18 cellular contexts compared by ENCODE assay signal in genomic region chr13:110924639-110924934, GRCh38. TPM values are rescaled to one million over a fixed set of nuclear protein-coding genes. Genes with fewer than 3 reads are reported as not detected.
DNase-seq lines count a peak whose midpoint lies in the region; ATAC-seq, FAIRE-seq and TF ChIP-seq lines count a peak whose summit lies in the region.
"Had no signal": no experiment of that assay in that cellular context is flagged by ENCODE, and none has a peak within 500 bp of the region (broad histone marks: within the 10 kb centered on the region; RNA-seq: fewer than 3 reads in every experiment).

No MANE protein-coding gene starts in this region.

- H4K8ac ChIP-seq in H1 (ENCODE audit: extremely low read depth, insufficient read depth, low read length) = no peak overlapping the region

- CTCF ChIA-PET in MCF 10A (lab: Yijun Ruan, JAX) = interaction anchor here (0.5 kb wide), 1 partner anchor 102 kb away, joined by 3 read pairs; no protein-coding TSS in a partner anchor
- CTCF ChIA-PET in mammary epithelial cell (lab: Charles Lee; ENCODE audit: low non-redundant PET) = interaction anchor here (0.7 kb wide), 1 partner anchor 42 kb away, joined by 3 read pairs; no protein-coding TSS in a partner anchor
- CTCF ChIA-PET in H1 (lab: Charles Lee; ENCODE audit: partially characterized antibody) = interaction anchor here (0.6 to 3.5 kb wide), 26 partner anchors 9 to 331 kb away, joined by 3 to 14 read pairs (median 4); partner anchors contain the start of genes ANKRD10 and NAXD

- no peaks in the 10 kb centered on the region for H3K23me2 ChIP-seq in H1 (ENCODE audit: low read depth, low read length)

- no peak overlapping the region for H2AFZ ChIP-seq in mammary epithelial cell (ENCODE audit: low read depth, low read length)
- H2AFZ ChIP-seq in H1 (ENCODE audit: low read length) = 0 out of 2 replicates have a peak overlapping the region, but pooled peaks have one; percentile 15
- H2AFZ ChIP-seq: GM23248 had no signal

- no peaks in the 10 kb centered on the region for H3K9me3 ChIP-seq in mammary epithelial cell (replicated peaks; ENCODE audit: insufficient read depth, low read length)
- peaks cover 0 to 4% of the 10 kb centered on the region in 2 experiments; a peak in 1 of 4 replicates for H3K9me3 ChIP-seq in H1 (ENCODE audit: insufficient read depth in 2 of 2, low read depth in 1 of 2, low read length in 1 of 2)
- no peaks in the 10 kb centered on the region for H3K9me3 ChIP-seq in skeletal muscle tissue (ENCODE audit: control insufficient read depth in 3 of 3, low read length in 3 of 3)
- H3K9me3 ChIP-seq: MG63, Peyer's patch had no signal

- no peak overlapping the region for H2BK120ac ChIP-seq in H1 (replicated peaks; ENCODE audit: low read depth, low read length)

- no peak overlapping the region for H2BK12ac ChIP-seq in H1 (ENCODE audit: low read depth, low read length)

- no peak overlapping the region for H3K23ac ChIP-seq in H1 (ENCODE audit: insufficient read length)

- intact Hi-C loops in MCF 10A (cut with micrococcal nuclease) = no loop called here
- intact Hi-C loops in mammary epithelial cell (cut with micrococcal nuclease) = no loop called here

- H4K20me1 ChIP-seq in mammary epithelial cell (ENCODE audit: insufficient read depth, low read length) (no peaks in the 10 kb centered on the region), H1 (replicated peaks in 1 of 2; ENCODE audit: control insufficient read depth in 1 of 2, insufficient read depth in 2 of 2, low read length in 2 of 2) (no peaks in the 10 kb centered on the region)
- H4K20me1 ChIP-seq: BLaER1 had no signal

- no peak overlapping the region for H3K4me2 ChIP-seq in mammary epithelial cell (ENCODE audit: insufficient read depth, low read depth, low read length)
- no peak overlapping the region for H3K4me2 ChIP-seq in H1 (ENCODE audit: insufficient read depth in 1 of 2, low read depth in 2 of 2, low read length in 2 of 2)
- H3K4me2 ChIP-seq: BLaER1 had no signal

- peak overlapping the region; percentile 17 for H3K27ac Mint-ChIP-seq in MCF 10A (ENCODE audit: low read depth, unreplicated experiment)
- peak overlapping the region; percentile 66 for H3K27ac Mint-ChIP-seq in nephron progenitor cell
- H3K27ac Mint-ChIP-seq in type B pancreatic cell = no peak overlapping the region
- H3K27ac Mint-ChIP-seq: CD4-positive, alpha-beta T cell had no signal

- no peak overlapping the region for H2BK5ac ChIP-seq in H1 (ENCODE audit: low read depth, low read length)

- no peak overlapping the region for H3K18ac ChIP-seq in H1 (ENCODE audit: extremely low read depth, low read length)

- dilution Hi-C loops in mammary epithelial cell (cut with HindIII; ENCODE audit: low sequenced_read_pairs) = no loop called here

- in situ Hi-C loops in mammary epithelial cell (cut with MboI; ENCODE audit: low sequenced_read_pairs in 2 of 2) = loop anchor here in 1 of 2 donors (25.0 kb wide), 1 partner anchor 288 kb away; no protein-coding TSS in a partner anchor

- H3K9me3 Mint-ChIP-seq in MCF 10A (ENCODE audit: unreplicated experiment) = no peaks in the 10 kb centered on the region
- peaks cover under 1% of the 10 kb centered on the region for H3K9me3 Mint-ChIP-seq in nephron progenitor cell
- no peaks in the 10 kb centered on the region for H3K9me3 Mint-ChIP-seq in type B pancreatic cell
- H3K9me3 Mint-ChIP-seq: CD4-positive, alpha-beta T cell had no signal

- DNase-seq in MCF 10A (ENCODE audit: unreplicated experiment) (no peak), mammary epithelial cell (no peak), H1 (ENCODE audit: low read depth in 1 of 2, low spot score in 2 of 2) (peak in 1 of 2 experiments; percentile 33), nephron progenitor cell (no peak), type B pancreatic cell (ENCODE audit: extremely low spot score, unreplicated experiment) (no peak)
- no peak for DNase-seq in effector CD8-positive, alpha-beta T cell (lab: John Stamatoyannopoulos, UW)
- DNase-seq: ACHN; CD4-positive, alpha-beta T cell; DMS153; GM23248; MG63; NCI-H1694 treated with DMSO at 0.1 percent for 48 hours; NCI-H446; Peyer's patch had no signal

- H4K91ac ChIP-seq in H1 (replicated peaks; ENCODE audit: insufficient read length, low read length) = no peak overlapping the region

- TF ChIP-seq CTCF in MCF 10A (IDR thresholded peaks at IDR 0.05; ENCODE audit: unreplicated experiment) (no peak), mammary epithelial cell (conservative IDR thresholded peaks at IDR 0.05 in 1 of 2, IDR thresholded peaks at IDR 0.05 in 1 of 2; ENCODE audit: extremely low read depth in 1 of 2, insufficient read depth in 1 of 2, low read depth in 1 of 2, low read length in 2 of 2) (no peak), H1 (IDR thresholded peaks at IDR 0.05; ENCODE audit: control extremely low read depth in 1 of 3, insufficient read depth in 1 of 3, low read depth in 1 of 3, low read length in 3 of 3) (no peak), nephron progenitor cell (IDR thresholded peaks at IDR 0.05) (no peak), type B pancreatic cell (conservative IDR thresholded peaks at IDR 0.05) (no peak)

- no peak for FAIRE-seq in H1 (lab: Jason Lieb, UNC)

- H3K4me3 Mint-ChIP-seq in MCF 10A (ENCODE audit: unreplicated experiment) (no peak overlapping the region), nephron progenitor cell (no peak overlapping the region), type B pancreatic cell (no peak overlapping the region)
- H3K4me3 Mint-ChIP-seq: CD4-positive, alpha-beta T cell had no signal

- WGBS in mammary epithelial cell (ENCODE audit: low coverage, missing lambda C conversion rate) = 71% methylated on average over 4 of the region's 4 CpGs
- 89% methylated on average over 4 of the region's 4 CpGs; no CpG with 5 or more reads in 1 of the 2 experiments for WGBS in H1 (ENCODE audit: extremely low coverage in 1 of 2, insufficient coverage in 1 of 2, insufficient read length in 1 of 2, insufficient replicate concordance in 2 of 2, low coverage in 1 of 2, low lambda C conversion rate in 2 of 2, missing lambda C conversion rate in 1 of 2), 2 experiments

- no peaks in the 10 kb centered on the region for H3K36me3 ChIP-seq in mammary epithelial cell (ENCODE audit: insufficient read depth, low read length)
- H3K36me3 ChIP-seq in H1 (ENCODE audit: control insufficient read depth in 2 of 4, insufficient read depth in 4 of 4, low read length in 3 of 4) = no peaks in the 10 kb centered on the region
- H3K36me3 ChIP-seq in skeletal muscle tissue (ENCODE audit: control insufficient read depth in 3 of 3, insufficient read depth in 3 of 3, low read length in 3 of 3) = no peaks in the 10 kb centered on the region
- H3K36me3 ChIP-seq: BLaER1, MG63, Peyer's patch had no signal

- H3K79me2 ChIP-seq in mammary epithelial cell (ENCODE audit: insufficient read depth, low read length) = no peaks in the 10 kb centered on the region
- no peaks in the 10 kb centered on the region for H3K79me2 ChIP-seq in H1 (ENCODE audit: control insufficient read depth in 1 of 2, insufficient read depth in 2 of 2, low read length in 2 of 2)

- no peak overlapping the region for H2AK5ac ChIP-seq in H1 (ENCODE audit: low read depth, low read length)

- no peak overlapping the region for H2BK15ac ChIP-seq in H1 (ENCODE audit: low read length)

- H3K4me1 ChIP-seq in mammary epithelial cell (ENCODE audit: insufficient read depth, low read length) (no peaks in the 10 kb centered on the region), H1 (replicated peaks in 1 of 4; ENCODE audit: control insufficient read depth in 3 of 4, insufficient read depth in 4 of 4, low read length in 3 of 4) (peaks cover 0 to 8% (median 2%) of the 10 kb centered on the region in 4 experiments; a peak in 2 of 7 replicates), skeletal muscle tissue (ENCODE audit: control insufficient read depth in 3 of 3, insufficient read depth in 3 of 3, low read length in 3 of 3) (peaks cover 14 to 31% (median 22%) of the 10 kb centered on the region in 3 donors)
- H3K4me1 ChIP-seq: Peyer's patch had no signal

- H3K27me3 ChIP-seq in mammary epithelial cell (ENCODE audit: insufficient read depth, low read length) = no peaks in the 10 kb centered on the region
- no peaks in the 10 kb centered on the region for H3K27me3 ChIP-seq in H1 (replicated peaks in 1 of 4; ENCODE audit: control insufficient read depth in 3 of 4, extremely low read depth in 1 of 4, insufficient read depth in 3 of 4, low read length in 3 of 4)
- H3K27me3 ChIP-seq in skeletal muscle tissue (ENCODE audit: control insufficient read depth in 3 of 3, insufficient read depth in 3 of 3, low read length in 3 of 3) = no peaks in the 10 kb centered on the region
- H3K27me3 ChIP-seq: BLaER1, Peyer's patch had no signal

- POLR2A ChIA-PET in MCF 10A (lab: Yijun Ruan, JAX) = no interaction called here
- POLR2A ChIA-PET in H1 (lab: Charles Lee; ENCODE audit: partially characterized antibody) = interaction anchor here (0.5 to 1.7 kb wide), 6 partner anchors 9 to 313 kb away, joined by 3 to 7 read pairs (median 4); partner anchors contain the start of gene ANKRD10

- TF ChIP-seq RAD21 in H1 (IDR thresholded peaks at IDR 0.05 in 1 of 2, conservative IDR thresholded peaks at IDR 0.05 in 1 of 2; ENCODE audit: low read depth in 2 of 2, low read length in 2 of 2) = no peak

- H3K27me3 Mint-ChIP-seq in MCF 10A (ENCODE audit: insufficient read depth, unreplicated experiment) (peaks cover 27% of the 10 kb centered on the region), nephron progenitor cell (ENCODE audit: low read depth, poor library complexity) (peaks cover 45% of the 10 kb centered on the region), type B pancreatic cell (peaks cover 43% of the 10 kb centered on the region)

- H3K79me1 ChIP-seq in H1 (ENCODE audit: low read depth, low read length) = no peaks in the 10 kb centered on the region

- H3K27ac ChIP-seq in mammary epithelial cell (ENCODE audit: insufficient read depth, low read depth, low read length) = no peak overlapping the region
- H3K27ac ChIP-seq in H1 (ENCODE audit: low read depth, low read length) = no peak overlapping the region
- peak overlapping the region; percentile 81 for H3K27ac ChIP-seq in skeletal muscle tissue (ENCODE audit: low read depth, low read length)
- H3K27ac ChIP-seq: 22Rv1, BLaER1, GM23248, Peyer's patch had no signal

- H3K56ac ChIP-seq in H1 (replicated peaks; ENCODE audit: insufficient read length, low read depth, low read length) = no peak overlapping the region

- no peak for TF ChIP-seq POLR2A in H1 (IDR thresholded peaks at IDR 0.05; ENCODE audit: control extremely low read depth in 1 of 2, low read depth in 2 of 2, low read length in 2 of 2)

- H3K9ac ChIP-seq in mammary epithelial cell (ENCODE audit: insufficient read depth, low read length) (no peak overlapping the region), H1 (replicated peaks in 1 of 4; ENCODE audit: extremely low read depth in 1 of 4, low read depth in 3 of 4, low read length in 3 of 4) (no peak overlapping the region), skeletal muscle tissue (ENCODE audit: low read depth in 1 of 3, low read length in 3 of 3) (peak overlapping the region in 2 of 3 donors; percentile 36 to 47)
- H3K9ac ChIP-seq: BLaER1, GM23248 had no signal

- H3K14ac ChIP-seq in H1 (ENCODE audit: insufficient read length) = no peak overlapping the region

- no peaks in the 10 kb centered on the region for H3K36me3 Mint-ChIP-seq in MCF 10A (ENCODE audit: insufficient read depth, unreplicated experiment)
- no peaks in the 10 kb centered on the region for H3K36me3 Mint-ChIP-seq in nephron progenitor cell (ENCODE audit: low read depth)
- no peaks in the 10 kb centered on the region for H3K36me3 Mint-ChIP-seq in type B pancreatic cell

- H4K5ac ChIP-seq in H1 (ENCODE audit: insufficient read length, low read depth, low read length) = no peak overlapping the region

- BruUV-seq in MCF 10A (replicated peaks; lab: Mats Ljungman, UMichigan) (no TSS peak), mammary epithelial cell (replicated peaks; lab: Mats Ljungman, UMichigan) (no TSS peak)

- no peak overlapping the region for H3K4ac ChIP-seq in H1 (replicated peaks; ENCODE audit: insufficient read length, low read depth, low read length)

- ATAC-seq in HG02678 (IDR thresholded peaks at IDR 0.05; ENCODE audit: unreplicated experiment) = no peak

- H3K4me3 ChIP-seq in mammary epithelial cell (replicated peaks in 1 of 3; ENCODE audit: insufficient read depth in 1 of 3, low read depth in 2 of 3, low read length in 3 of 3) (no peak overlapping the region), H1 (ENCODE audit: extremely low read depth in 1 of 4, insufficient read depth in 2 of 4, low read depth in 3 of 4, low read length in 4 of 4) (no peak overlapping the region), skeletal muscle tissue (ENCODE audit: low read length in 3 of 3) (no peak overlapping the region)
- H3K4me3 ChIP-seq: BLaER1, GM23248, MG63, Peyer's patch had no signal

- no peaks in the 10 kb centered on the region for H3K4me1 Mint-ChIP-seq in MCF 10A (ENCODE audit: insufficient read depth, unreplicated experiment)
- H3K4me1 Mint-ChIP-seq in nephron progenitor cell = peaks cover 26% of the 10 kb centered on the region
- H3K4me1 Mint-ChIP-seq in type B pancreatic cell (ENCODE audit: unreplicated experiment) = no peaks in the 10 kb centered on the region

- H2BK20ac ChIP-seq in H1 (ENCODE audit: low read length) = no peak overlapping the region

- no peak for TF ChIP-seq EP300 in H1 (IDR thresholded peaks at IDR 0.05; ENCODE audit: borderline replicate concordance in 1 of 2, low read depth in 2 of 2, low read length in 2 of 2)

RNA-seq across cellular contexts. Expression of gene ANKRD10, which starts 9.7 kb away (rescaled TPM):
- total RNA-seq in MCF 10A (2022) = 61.7 and 76.0 TPM in 2 replicates
- total RNA-seq in mammary epithelial cell = 10 to 100 TPM; 45.3 to 50.3 TPM
- 18.3 TPM for polyA plus RNA-seq in mammary epithelial cell
- 15.6 TPM for polyA minus RNA-seq in mammary epithelial cell
- total RNA-seq in H1 (2021; fragmentation: NEBNext Ultra II Directional; extraction: Animal tissue kit (Norgen Biotek cat#: 25700)) = 201 and 218 TPM in 2 replicates
- polyA plus RNA-seq in H1 (2011; rRNA removed) = 146 and 153 TPM in 2 replicates
- 188 TPM for polyA plus RNA-seq in H1 (2011; cell fraction: cytosol; rRNA removed)
- 274 TPM for polyA plus RNA-seq in H1 (2011; cell fraction: nucleus; rRNA removed)
- 150 to 219 TPM (median 165 TPM) in 4 replicates for polyA plus RNA-seq in H1 (2012, experiment 1 of 2)
- 51.7 TPM for polyA plus RNA-seq in H1 (2012, experiment 2 of 2)
- polyA plus RNA-seq in H1 (2013, experiment 1 of 2) = 152 TPM
- polyA plus RNA-seq in H1 (2013, experiment 2 of 2) = 135 TPM
- 161 and 189 TPM in 2 replicates for polyA minus RNA-seq in H1 (2011; rRNA and poly(A)+ RNA removed)
- polyA minus RNA-seq in H1 (2011; cell fraction: cytosol; rRNA and poly(A)+ RNA removed) = 312 TPM
- polyA minus RNA-seq in H1 (2011; cell fraction: nucleus; rRNA and poly(A)+ RNA removed) = 593 TPM
- total RNA-seq in skeletal muscle tissue = 132 TPM
- 87.9 and 142 TPM in 2 replicates for total RNA-seq in type B pancreatic cell (ENCODE audit: low replicate concordance)

Comparison
In these comparisons a context has a peak if more than half of its experiments do, and no peak if none do; other contexts are left out.
1. H3K9ac ChIP-seq: peak in skeletal muscle tissue (2 of 3); none in mammary epithelial cell (single experiment) and H1 (0 of 4).